ENCODE assay signal across 13 cellular contexts in the genomic region with DNA sequence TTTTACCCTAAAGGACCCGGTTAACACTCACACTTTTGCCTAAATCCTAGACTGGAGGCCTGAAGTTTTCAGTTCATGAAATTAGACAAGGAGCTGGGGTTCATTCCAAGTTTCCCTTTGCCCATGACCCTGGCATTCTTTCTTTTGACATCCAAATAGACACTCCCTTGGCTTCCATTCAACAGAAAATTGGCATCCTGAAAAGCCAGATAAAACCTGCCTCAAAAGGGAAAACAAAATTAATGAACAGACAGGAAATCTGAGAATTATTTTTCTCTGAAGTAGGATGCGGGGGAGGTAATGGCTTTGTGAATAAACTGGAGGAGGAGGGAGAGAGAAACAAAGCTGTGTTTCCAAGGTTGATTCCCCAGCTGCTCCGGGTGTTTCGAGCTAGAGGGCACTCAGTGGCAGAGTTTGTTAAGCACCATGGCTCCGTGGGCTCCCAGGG. TPM values are rescaled to one million over a fixed set of nuclear protein-coding genes. Genes with fewer than 3 reads are reported as not detected.
DNase-seq lines count a peak whose midpoint lies in the region; ATAC-seq, FAIRE-seq and TF ChIP-seq lines count a peak whose summit lies in the region.
"Had no signal": no experiment of that assay in that cellular context is flagged by ENCODE, and none has a peak within 500 bp of the region (broad histone marks: within the 10 kb centered on the region; RNA-seq: fewer than 3 reads in every experiment).

No MANE protein-coding gene starts in this region.

- peak in 1 of 2 donors; percentile 35 for TF ChIP-seq RAD21 in liver (IDR thresholded peaks at IDR 0.05)
- no peak for TF ChIP-seq RAD21 in HepG2 (CRISPR knock-in tag; IDR thresholded peaks at IDR 0.05)

- TF ChIP-seq POLR2A in HepG2 (IDR thresholded peaks at IDR 0.05; ENCODE audit: insufficient read depth in 1 of 2, low read depth in 2 of 2, low read length in 2 of 2): no peak
- TF ChIP-seq POLR2A in tibial nerve (IDR thresholded peaks at IDR 0.05): no peak

- FAIRE-seq in HepG2 (lab: Jason Lieb, UNC) (no peak), urothelium cell line (lab: Jason Lieb, UNC) (no peak)

- BruUV-seq in HepG2 (replicated peaks; lab: Mats Ljungman, UMichigan): no TSS peak

- no peak for TF ChIP-seq CTCF in liver (IDR thresholded peaks at IDR 0.05; ENCODE audit: low read depth, low read length, missing input control)
- TF ChIP-seq CTCF in HepG2 (CRISPR knock-in tag; IDR thresholded peaks at IDR 0.05): no peak
- no peak for TF ChIP-seq CTCF in VCaP (conservative IDR thresholded peaks at IDR 0.05)
- TF ChIP-seq CTCF in tibial nerve (IDR thresholded peaks at IDR 0.05): no peak

- no peaks in the 10 kb centered on the region for H3K9me3 ChIP-seq in liver (ENCODE audit: control insufficient read depth in 4 of 4, low read length in 3 of 4)
- no peaks in the 10 kb centered on the region for H3K9me3 ChIP-seq in HepG2 (ENCODE audit: low read length)
- H3K9me3 ChIP-seq in tibial nerve: peaks cover 0 to 18% (median 0%) of the 10 kb centered on the region in 4 donors

- intact Hi-C loops in HepG2 (cut with micrococcal nuclease; ENCODE audit: unreplicated experiment): no loop called here

- H4K20me1 ChIP-seq in HepG2 (ENCODE audit: insufficient read depth, low read length): no peaks in the 10 kb centered on the region

- H3K4me1 ChIP-seq in liver (ENCODE audit: control insufficient read depth in 4 of 4, insufficient read depth in 4 of 4, low read length in 3 of 4) (peaks cover 7 to 16% (median 13%) of the 10 kb centered on the region in 4 donors), HepG2 (ENCODE audit: insufficient read depth, low read length) (no peaks in the 10 kb centered on the region), tibial nerve (peaks cover 0 to 26% (median 0%) of the 10 kb centered on the region in 4 donors)

- H3K4me3 ChIP-seq in liver (ENCODE audit: low read depth in 1 of 3, low read length in 3 of 3): peak overlapping the region in 1 of 3 donors; percentile 16
- no peak overlapping the region for H3K4me3 ChIP-seq in HepG2 (replicated peaks in 1 of 3; ENCODE audit: insufficient read depth in 1 of 3, low read depth in 2 of 3, low read length in 3 of 3)
- H3K4me3 ChIP-seq in tibial nerve: no peak overlapping the region
- H3K4me3 ChIP-seq: lung had no signal

- 16% methylated on average over 5 of the region's 5 CpGs for WGBS in liver
- WGBS in HepG2 (ENCODE audit: low lambda C conversion rate): 32% methylated on average over 5 of the region's 5 CpGs
- WGBS in tibial nerve, 2 donors: 12 to 14% methylated on average over 5 of the region's 5 CpGs

- no peak overlapping the region for H2AFZ ChIP-seq in HepG2 (ENCODE audit: low read length)

- in situ Hi-C loops in HepG2 (cut with HindIII; ENCODE audit: extremely low pct_ligation_motif_present, low pct_unique_long_range_greater_than_20kb): no loop called here

- H3K36me3 ChIP-seq in liver (ENCODE audit: control insufficient read depth in 4 of 4, insufficient read depth in 3 of 4, low read depth in 1 of 4, low read length in 3 of 4) (no peaks in the 10 kb centered on the region), HepG2 (replicated peaks in 1 of 2; ENCODE audit: control insufficient read depth in 1 of 2, insufficient read depth in 2 of 2, low read length in 2 of 2) (no peaks in the 10 kb centered on the region), tibial nerve (no peaks in the 10 kb centered on the region)

- H3K9ac ChIP-seq in liver (ENCODE audit: low read depth in 1 of 2, low read length in 2 of 2) (no peak overlapping the region), HepG2 (ENCODE audit: insufficient read depth, low read depth, low read length) (no peak overlapping the region)

- no peak for DNase-seq in HepG2 (ENCODE audit: low spot score)
- no peak for DNase-seq in left lobe of liver (ENCODE audit: low spot score)
- DNase-seq in urothelium cell line (ENCODE audit: low spot score): peak; percentile 56
- no peak for DNase-seq in tibial nerve (ENCODE audit: low spot score in 2 of 2)
- DNase-seq: activated naive CD8-positive, alpha-beta T cell treated with anti-CD3 and anti-CD28 coated beads, Interleukin-2, amount 10 ng/mL, durations not matched to agents 7 days and 5 days; stimulated activated CD4-positive, alpha-beta T cell treated with anti-CD3 and anti-CD28 coated beads, Interleukin-12 subunit alpha, Interleukin-12 subunit beta, amount 100 ng/mL, for 4 hours; stimulated activated naive CD4-positive, alpha-beta T cell had no signal

- TF ChIP-seq EP300 in HepG2 (IDR thresholded peaks at IDR 0.05; ENCODE audit: low read depth in 2 of 2, low read length in 2 of 2) (no peak), HepG2 (CRISPR knock-in tag; IDR thresholded peaks at IDR 0.05; ENCODE audit: borderline replicate concordance) (no peak), tibial nerve (IDR thresholded peaks at IDR 0.05) (peak in 1 of 2 donors; percentile 9)

- POLR2A ChIA-PET in HepG2 (lab: Yijun Ruan, JAX): no interaction called here

- no peaks in the 10 kb centered on the region for H3K79me2 ChIP-seq in HepG2 (ENCODE audit: insufficient read depth, low read length)

- CTCF ChIA-PET in HepG2 (lab: Yijun Ruan, JAX; ENCODE audit: low intra/inter-chr PET ratio, low total read pairs): no interaction called here

- no peaks in the 10 kb centered on the region for H3K27me3 ChIP-seq in liver (ENCODE audit: control insufficient read depth in 4 of 4, insufficient read depth in 4 of 4, low read length in 3 of 4)
- peaks cover 0 to 5% of the 10 kb centered on the region in 2 experiments; a peak in 3 of 5 replicates for H3K27me3 ChIP-seq in HepG2 (ENCODE audit: control insufficient read depth in 1 of 2, insufficient read depth in 2 of 2, low read length in 2 of 2)
- no peaks in the 10 kb centered on the region for H3K27me3 ChIP-seq in tibial nerve

- no peak overlapping the region for H3K4me2 ChIP-seq in HepG2 (ENCODE audit: low read depth, low read length)

- peak overlapping the region; percentile 35 to 53 for H3K27ac ChIP-seq in liver (ENCODE audit: low read depth in 1 of 2, low read length in 2 of 2)
- H3K27ac ChIP-seq in HepG2 (ENCODE audit: extremely low read length, insufficient read depth, low read length): no peak overlapping the region
- H3K27ac ChIP-seq in VCaP: peak overlapping the region; percentile 73
- H3K27ac ChIP-seq in tibial nerve: peak overlapping the region in 2 of 4 donors; percentile 72 to 78

- no peak for ATAC-seq in HepG2
- ATAC-seq in left lobe of liver: peak; percentile 80
- no peak for ATAC-seq in HG02798 (IDR thresholded peaks at IDR 0.05; ENCODE audit: poor library complexity, unreplicated experiment)
- no peak for ATAC-seq in GM19467 (IDR thresholded peaks at IDR 0.05; ENCODE audit: unreplicated experiment)

TF ChIP-seq in liver, 16 proteins besides CTCF, POLR2A, EP300 and RAD21 (continues in another document):
- TF ChIP-seq, protein P1, sequence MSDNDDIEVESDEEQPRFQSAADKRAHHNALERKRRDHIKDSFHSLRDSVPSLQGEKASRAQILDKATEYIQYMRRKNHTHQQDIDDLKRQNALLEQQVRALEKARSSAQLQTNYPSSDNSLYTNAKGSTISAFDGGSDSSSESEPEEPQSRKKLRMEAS (IDR thresholded peaks at IDR 0.05): no peak
- peak; percentile 78 for TF ChIP-seq NR2F2 (IDR thresholded peaks at IDR 0.05)

TF ChIP-seq in HepG2, 621 proteins besides CTCF, POLR2A, EP300 and RAD21 (continues in another document):
- TF ChIP-seq MYC (CRISPR knock-in tag; IDR thresholded peaks at IDR 0.05; ENCODE audit: borderline replicate concordance): no peak
- no peak for TF ChIP-seq MAFF (IDR thresholded peaks at IDR 0.05; ENCODE audit: low read depth, low read length)
- TF ChIP-seq, protein P2, sequence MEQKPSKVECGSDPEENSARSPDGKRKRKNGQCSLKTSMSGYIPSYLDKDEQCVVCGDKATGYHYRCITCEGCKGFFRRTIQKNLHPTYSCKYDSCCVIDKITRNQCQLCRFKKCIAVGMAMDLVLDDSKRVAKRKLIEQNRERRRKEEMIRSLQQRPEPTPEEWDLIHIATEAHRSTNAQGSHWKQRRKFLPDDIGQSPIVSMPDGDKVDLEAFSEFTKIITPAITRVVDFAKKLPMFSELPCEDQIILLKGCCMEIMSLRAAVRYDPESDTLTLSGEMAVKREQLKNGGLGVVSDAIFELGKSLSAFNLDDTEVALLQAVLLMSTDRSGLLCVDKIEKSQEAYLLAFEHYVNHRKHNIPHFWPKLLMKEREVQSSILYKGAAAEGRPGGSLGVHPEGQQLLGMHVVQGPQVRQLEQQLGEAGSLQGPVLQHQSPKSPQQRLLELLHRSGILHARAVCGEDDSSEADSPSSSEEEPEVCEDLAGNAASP (CRISPR knock-in tag; IDR thresholded peaks at IDR 0.05; ENCODE audit: borderline replicate concordance): no peak
- TF ChIP-seq EZH2 (conservative IDR thresholded peaks at IDR 0.05; ENCODE audit: low read depth, low read length): no peak
- TF ChIP-seq ZNF605 (CRISPR knock-in tag; IDR thresholded peaks at IDR 0.05): no peak
- no peak for TF ChIP-seq MAF1 (CRISPR knock-in tag; IDR thresholded peaks at IDR 0.05; ENCODE audit: borderline replicate concordance)
- TF ChIP-seq ZNF17 (CRISPR knock-in tag; IDR thresholded peaks at IDR 0.05): no peak

RNA-seq across cellular contexts. Expression of a gene that starts 41.0 kb away (rescaled TPM):
- 100 to 1,000 TPM in 1 of 2 donors, 10 to 100 TPM in 1; 76.7 to 208 TPM for total RNA-seq in liver
- 100 to 1,000 TPM in 1 of 2 donors, 10 to 100 TPM in 1; 86.8 to 584 TPM for polyA plus RNA-seq in liver
- total RNA-seq in HepG2 (2016; rRNA removed; fragmentation: Illumina TruSeq; extraction: Trizol): not detected in 2 replicates
- total RNA-seq in HepG2 (2016; cell fraction: cytosol; rRNA removed; fragmentation: Illumina TruSeq; extraction: Trizol; ENCODE audit: low read depth): not detected in 2 replicates
- not detected in 2 replicates for total RNA-seq in HepG2 (2016; cell fraction: insoluble cytoplasmic fraction; rRNA removed; fragmentation: Illumina TruSeq; extraction: Trizol)
- total RNA-seq in HepG2 (2016; cell fraction: membrane; rRNA removed; fragmentation: Illumina TruSeq; extraction: Trizol): not detected in 2 replicates
- total RNA-seq in HepG2 (2016; cell fraction: nucleus; rRNA removed; fragmentation: Illumina TruSeq; extraction: Trizol): not detected in 2 replicates
- not detected in 2 replicates for polyA plus RNA-seq in HepG2 (2011; rRNA removed)
- not detected in 2 replicates for polyA plus RNA-seq in HepG2 (2011; cell fraction: cytosol; rRNA removed)
- polyA plus RNA-seq in HepG2 (2011; cell fraction: nucleus; rRNA removed): not detected in 2 replicates
- polyA plus RNA-seq in HepG2 (2012): not detected in 2 replicates
- polyA plus RNA-seq in HepG2 (2016; cell fraction: cytosol; fragmentation: Illumina TruSeq; extraction: Trizol; ENCODE audit: low read depth): not detected in 2 replicates
- not detected in 2 replicates for polyA plus RNA-seq in HepG2 (2016; cell fraction: insoluble cytoplasmic fraction; fragmentation: Illumina TruSeq; extraction: Trizol; ENCODE audit: low read depth)
- polyA plus RNA-seq in HepG2 (2016; cell fraction: membrane; fragmentation: Illumina TruSeq; extraction: Trizol; ENCODE audit: low read depth): not detected in 2 replicates
- not detected in 2 replicates for polyA plus RNA-seq in HepG2 (2016; cell fraction: nucleus; fragmentation: Illumina TruSeq; extraction: Trizol; ENCODE audit: insufficient read depth, low read depth)
- polyA minus RNA-seq in HepG2 (2011; rRNA and poly(A)+ RNA removed; ENCODE audit: low replicate concordance): not detected in 2 replicates
- polyA minus RNA-seq in HepG2 (2011; cell fraction: cytosol; rRNA and poly(A)+ RNA removed): not detected in 2 replicates
- polyA minus RNA-seq in HepG2 (2011; cell fraction: nucleus; rRNA and poly(A)+ RNA removed): not detected in 2 replicates
- total RNA-seq in left lobe of liver: 76.4 TPM
- not detected for total RNA-seq in tibial nerve
- total RNA-seq: activated naive CD8-positive, alpha-beta T cell treated with anti-CD3 and anti-CD28 coated beads, Interleukin-2, amount 10 ng/mL, durations not matched to agents 7 days and 5 days; lung had no signal
- polyA plus RNA-seq: IgD-negative memory B cell, lung had no signal

Comparison
In these comparisons a context has a peak if more than half of its experiments do, and no peak if none do; other contexts are left out.
1. RNA of a gene that starts 41.0 kb away (total RNA-seq): 76.7 to 208 TPM in liver and 76.4 TPM in left lobe of liver (single experiment); not detected in HepG2 and not detected in tibial nerve; every median in the first group is over 10 times any median in the second.